In genomic region chr11:114892381-114893197, GRCh38 we compare ENCODE assay signal across 11 cellular contexts.
DNase-seq lines count a peak whose midpoint lies in the region; ATAC-seq and TF ChIP-seq lines count a peak whose summit lies in the region.
"Had no signal": no experiment of that assay in that cellular context is flagged by ENCODE, and none has a peak within 500 bp of the region (broad histone marks: within the 10 kb centered on the region; RNA-seq: fewer than 3 reads in every experiment).

No MANE protein-coding gene starts in this region.

- H3F3A ChIP-seq in SU-DHL-6 (ENCODE audit: insufficient read depth), result no peaks in the 10 kb centered on the region

- no peak for ATAC-seq in HG03432 (IDR thresholded peaks at IDR 0.05; ENCODE audit: unreplicated experiment)

- H2AFZ ChIP-seq in SU-DHL-6 (ENCODE audit: low read depth, low read length, severe bottlenecking), result no peak overlapping the region

- no peak overlapping the region for H3K4me2 ChIP-seq in SU-DHL-6 (ENCODE audit: low read depth, low read length, poor library complexity, severe bottlenecking)

- TF ChIP-seq CTCF in GM13977 (IDR thresholded peaks at IDR 0.05; ENCODE audit: extremely low read depth, insufficient read depth, missing control alignments), result peak; percentile 46
- TF ChIP-seq CTCF in SU-DHL-6 (IDR thresholded peaks at IDR 0.05; ENCODE audit: insufficient read depth, low read length, poor library complexity, severe bottlenecking), result peak; percentile 45
- peak in 1 of 3 experiments; percentile 53 for TF ChIP-seq CTCF in testis (IDR thresholded peaks at IDR 0.05)

- no peak for TF ChIP-seq POLR2A in testis (IDR thresholded peaks at IDR 0.05)

- H3K9ac ChIP-seq in SU-DHL-6 (ENCODE audit: low read length), result no peak overlapping the region

- H3K27me3 ChIP-seq in SU-DHL-6 (ENCODE audit: low read length) (no peaks in the 10 kb centered on the region), testis (no peaks in the 10 kb centered on the region)

- intact Hi-C loops in testis (cut with DNase I; ENCODE audit: low total_unique reads), result no loop called here

- H3K4me1 ChIP-seq in testis, result no peaks in the 10 kb centered on the region

- no peaks in the 10 kb centered on the region for H4K20me1 ChIP-seq in SU-DHL-6 (ENCODE audit: low read depth, low read length)

- no peaks in the 10 kb centered on the region for H3K9me2 ChIP-seq in SU-DHL-6 (replicated peaks; ENCODE audit: insufficient read depth, low read length)

- in situ Hi-C loops in GM13977 (cut with MboI; ENCODE audit: low pct_unique_long_range_greater_than_20kb, low sequenced_read_pairs, unreplicated experiment), result no loop called here

- H3K27ac ChIP-seq in SU-DHL-6 (ENCODE audit: low read depth, low read length) (no peak overlapping the region), testis (no peak overlapping the region)

- 92 to 97% methylated on average over 3 of the region's 3 CpGs for WGBS in testis, 2 donors

- H3K79me2 ChIP-seq in SU-DHL-6 (ENCODE audit: insufficient read depth, low read length), result no peaks in the 10 kb centered on the region

- H3K9me3 ChIP-seq in SU-DHL-6 (ENCODE audit: insufficient read depth, low read length) (no peaks in the 10 kb centered on the region), testis (no peaks in the 10 kb centered on the region)

- no peak overlapping the region for H3K4me3 ChIP-seq in SU-DHL-6 (ENCODE audit: insufficient read depth, low read length, poor library complexity, severe bottlenecking)
- H3K4me3 ChIP-seq in testis, result no peak overlapping the region

- H3K36me3 ChIP-seq in SU-DHL-6 (ENCODE audit: low read length) (no peaks in the 10 kb centered on the region), testis (ENCODE audit: low read depth, missing control alignments) (no peaks in the 10 kb centered on the region)

- DNase-seq in DMS53 (lab: John Stamatoyannopoulos, UW), result peak; percentile 60
- DNase-seq in GM13977 (ENCODE audit: low spot score), result peak; percentile 12
- DNase-seq in iPS-NIHi7 (ENCODE audit: extremely low spot score), result peak; percentile 63
- no peak for DNase-seq in cerebellar cortex (ENCODE audit: low spot score)
- DNase-seq in testis, result no peak
- DNase-seq: activated B cell treated with CpG ODN at 0.5 μM for 24 hours, cerebellar nuclear complex, kidney, NCI-H2081 treated with DMSO at 0.1 percent for 48 hours had no signal

Comparison
In these comparisons a context has a peak if more than half of its experiments do, and no peak if none do; other contexts are left out.
1. DNase-seq: peak in DMS53 (single experiment), GM13977 (single experiment) and iPS-NIHi7 (single experiment); none in cerebellar cortex (single experiment) and testis (single experiment).